ENCODE assay signal across 33 cellular contexts in genomic region chr7:71404701-71405345, GRCh38.
"Had no signal": no experiment of that assay in that cellular context is flagged by ENCODE, and none has a peak within 500 bp of the region (broad histone marks: within the 10 kb centered on the region; RNA-seq: fewer than 3 reads in every experiment).

No MANE protein-coding gene starts in this region.

- DNase-seq: activated B cell treated with CpG ODN at 0.5 μM for 24 hours; activated CD4-positive, alpha-beta memory T cell treated with anti-CD3 and anti-CD28 coated beads, Interleukin-2, amount 10 ng/mL, durations not matched to agents 7 days and 5 days; activated CD4-positive, alpha-beta T cell treated with anti-CD3 and anti-CD28 coated beads for 1 hour; activated CD4-positive, alpha-beta T cell treated with anti-CD3 and anti-CD28 coated beads for 48 hours; activated CD8-positive, alpha-beta memory T cell treated with anti-CD3 and anti-CD28 coated beads for 24 hours; activated gamma-delta T cell; activated naive CD4-positive, alpha-beta T cell treated with anti-CD3 and anti-CD28 coated beads for 36 hours; activated naive CD8-positive, alpha-beta T cell treated with anti-CD3 and anti-CD28 coated beads, Interleukin-2, amount 50 U/mL, for 24 hours; activated T-cell treated with anti-CD3 and anti-CD28 coated beads, Interleukin-2, amount 50 U/mL, for 1 hour; activated T-cell treated with anti-CD3 and anti-CD28 coated beads, Interleukin-2, amount 50 U/mL, for 72 hours; anterior cingulate cortex; brain microvascular endothelial cell; cerebellar nuclear complex; KG1; MM.1S; MV-4-11; NCI-H1092; NCI-H1436 treated with DMSO at 0.1 percent for 48 hours; NCI-H1694 treated with DMSO at 0.1 percent for 48 hours; NCI-H2029; NCI-H345; NCI-H524 treated with DMSO at 0.1 percent for 48 hours; SIG-M5; SW 1271; T-helper 1 cell; T-helper 2 cell; T-helper 9 cell had no signal

- ATAC-seq: activated naive CD4-positive, alpha-beta T cell treated with anti-CD3 and anti-CD28 coated beads, Interleukin-2, amount 50 U/mL, for 72 hours; activated naive CD8-positive, alpha-beta T cell treated with anti-CD3 and anti-CD28 coated beads, Interleukin-2, amount 50 U/mL, for 24 hours; activated T-cell treated with anti-CD3 and anti-CD28 coated beads, Interleukin-2, amount 50 U/mL, for 72 hours; Panc1; SK-N-SH treated with all-trans-retinoic acid at 6 μM for 48 hours had no signal

- H3K27ac Mint-ChIP-seq: activated B cell treated with CpG ODN at 0.5 μM for 24 hours; activated CD4-positive, alpha-beta memory T cell treated with anti-CD3 and anti-CD28 coated beads, Interleukin-2, amount 10 ng/mL, durations not matched to agents 7 days and 5 days; activated naive CD4-positive, alpha-beta T cell treated with anti-CD3 and anti-CD28 coated beads for 36 hours; activated naive CD4-positive, alpha-beta T cell treated with anti-CD3 and anti-CD28 coated beads, Interleukin-2, amount 50 U/mL, for 72 hours; activated naive CD8-positive, alpha-beta T cell treated with anti-CD3 and anti-CD28 coated beads, Interleukin-2, amount 50 U/mL, for 24 hours; activated T-cell treated with anti-CD3 and anti-CD28 coated beads, Interleukin-2, amount 50 U/mL, for 72 hours; activated T-helper 2 cell treated with anti-CD3 and anti-CD28 coated beads, Interferon-gamma antibody, Interleukin-2, Interleukin-4, amounts not matched to agents 10 μg/mL and 5 μg/mL and 100 μg/mL, durations not matched to agents 14 hours and 24 hours and 36 hours had no signal

- H3K4me1 Mint-ChIP-seq: activated B cell treated with CpG ODN at 0.5 μM for 24 hours; activated CD4-positive, alpha-beta memory T cell treated with anti-CD3 and anti-CD28 coated beads, Interleukin-2, amount 10 ng/mL, durations not matched to agents 7 days and 5 days; activated naive CD8-positive, alpha-beta T cell treated with anti-CD3 and anti-CD28 coated beads, Interleukin-2, amount 50 U/mL, for 24 hours had no signal

- H3K27ac ChIP-seq: brain microvascular endothelial cell, cardiac muscle cell, VCaP had no signal

- H3K36me3 ChIP-seq: brain microvascular endothelial cell, cardiac muscle cell had no signal

- H3K27me3 ChIP-seq: brain microvascular endothelial cell, cardiac muscle cell had no signal

- H3K4me3 Mint-ChIP-seq: activated B cell treated with CpG ODN at 0.5 μM for 24 hours; activated CD4-positive, alpha-beta memory T cell treated with anti-CD3 and anti-CD28 coated beads, Interleukin-2, amount 10 ng/mL, durations not matched to agents 7 days and 5 days; activated naive CD4-positive, alpha-beta T cell treated with anti-CD3 and anti-CD28 coated beads for 36 hours; activated naive CD8-positive, alpha-beta T cell treated with anti-CD3 and anti-CD28 coated beads, Interleukin-2, amount 50 U/mL, for 24 hours; activated T-cell treated with anti-CD3 and anti-CD28 coated beads, Interleukin-2, amount 50 U/mL, for 72 hours had no signal

- H3K27me3 Mint-ChIP-seq: activated B cell treated with CpG ODN at 0.5 μM for 24 hours; activated CD4-positive, alpha-beta memory T cell treated with anti-CD3 and anti-CD28 coated beads, Interleukin-2, amount 10 ng/mL, durations not matched to agents 7 days and 5 days; activated naive CD8-positive, alpha-beta T cell treated with anti-CD3 and anti-CD28 coated beads, Interleukin-2, amount 50 U/mL, for 24 hours had no signal

- H3K4me3 ChIP-seq: cardiac muscle cell had no signal
